Comparison of ENCODE assay signal across 13 cellular contexts in genomic region chr6:16698163-16698533, GRCh38.
DNase-seq lines count a peak whose midpoint lies in the region; ATAC-seq and TF ChIP-seq lines count a peak whose summit lies in the region.
"Had no signal": no experiment of that assay in that cellular context is flagged by ENCODE, and none has a peak within 500 bp of the region (broad histone marks: within the 10 kb centered on the region; RNA-seq: fewer than 3 reads in every experiment).

No MANE protein-coding gene starts in this region.

- H3K4me1 ChIP-seq in SK-N-SH (ENCODE audit: control insufficient read depth in 1 of 2, insufficient read depth in 2 of 2, low read depth in 1 of 2, low read length in 1 of 2) = peaks cover 0 to 22% of the 10 kb centered on the region in 2 experiments; a peak in 2 of 4 replicates
- peaks cover 28% of the 10 kb centered on the region for H3K4me1 ChIP-seq in rectal smooth muscle tissue (ENCODE audit: control insufficient read depth, insufficient read depth, low read length)
- H3K4me1 ChIP-seq: SJCRH30 had no signal

- POLR2A ChIA-PET in SK-N-SH (lab: Yijun Ruan, JAX) = no interaction called here

- peak; percentile 69 for ATAC-seq in SK-N-SH treated with all-trans-retinoic acid at 6 μM for 48 hours
- ATAC-seq in effector memory CD8-positive, alpha-beta T cell (replicated peaks) = no peak

- no peak overlapping the region for H3K4me2 ChIP-seq in SK-N-SH

- H3K9me2 ChIP-seq in SK-N-SH = no peaks in the 10 kb centered on the region

- 65% methylated on average over 1 of the region's 1 CpG for WGBS in SK-N-SH (ENCODE audit: low lambda C conversion rate)

- peak overlapping the region; percentile 96 to 99 for H3K27ac Mint-ChIP-seq in effector memory CD8-positive, alpha-beta T cell

- peaks cover 31% of the 10 kb centered on the region for H3K36me3 Mint-ChIP-seq in effector memory CD8-positive, alpha-beta T cell (ENCODE audit: insufficient read depth)
- H3K36me3 Mint-ChIP-seq: IgD-negative memory B cell had no signal

- no peak overlapping the region for H3K27ac ChIP-seq in SK-N-SH (ENCODE audit: low read depth in 2 of 2, low read length in 1 of 2)
- H3K27ac ChIP-seq in rectal smooth muscle tissue (ENCODE audit: low read depth, low read length) = peak overlapping the region; percentile 21
- H3K27ac ChIP-seq: pancreas, SJCRH30 had no signal

- no peaks in the 10 kb centered on the region for H3F3A ChIP-seq in SK-N-SH (replicated peaks; ENCODE audit: insufficient read depth)

- H3K36me3 ChIP-seq in SK-N-SH (replicated peaks in 1 of 2; ENCODE audit: control insufficient read depth in 1 of 2, insufficient read depth in 2 of 2, low read length in 1 of 2) = peaks cover 0 to 3% of the 10 kb centered on the region in 2 experiments
- H3K36me3 ChIP-seq in rectal smooth muscle tissue (ENCODE audit: control insufficient read depth, insufficient read depth, low read length) = no peaks in the 10 kb centered on the region
- H3K36me3 ChIP-seq: pancreas, SJCRH30 had no signal

- peaks cover 52 to 72% of the 10 kb centered on the region in 2 donors for H3K4me1 Mint-ChIP-seq in effector memory CD8-positive, alpha-beta T cell (ENCODE audit: low read depth in 2 of 2)

- H3K4me3 ChIP-seq in SK-N-SH (ENCODE audit: low read depth in 2 of 2, low read length in 1 of 2) (no peak overlapping the region), rectal smooth muscle tissue (ENCODE audit: low read length) (peak overlapping the region; percentile 31)
- H3K4me3 ChIP-seq: pancreas, SJCRH30 had no signal

- H3K9me3 Mint-ChIP-seq in effector memory CD8-positive, alpha-beta T cell = no peaks in the 10 kb centered on the region
- H3K9me3 Mint-ChIP-seq: IgD-negative memory B cell had no signal

- no peak for TF ChIP-seq CTCF in SK-N-SH (IDR thresholded peaks at IDR 0.05)

- H3K9ac ChIP-seq in SK-N-SH (no peak overlapping the region), rectal smooth muscle tissue (ENCODE audit: low read length) (no peak overlapping the region)

- peaks cover 93% of the 10 kb centered on the region for H3K79me2 ChIP-seq in SK-N-SH (ENCODE audit: insufficient read depth)

- no peak for TF ChIP-seq EP300 in SK-N-SH (IDR thresholded peaks at IDR 0.05; ENCODE audit: borderline replicate concordance in 1 of 2, low read depth in 1 of 2, low read length in 1 of 2)

- no peaks in the 10 kb centered on the region for H3K9me3 ChIP-seq in SK-N-SH
- H3K9me3 ChIP-seq: pancreas, SJCRH30 had no signal

- no peaks in the 10 kb centered on the region for H3K27me3 Mint-ChIP-seq in effector memory CD8-positive, alpha-beta T cell

- no peak for TF ChIP-seq RAD21 in SK-N-SH (IDR thresholded peaks at IDR 0.05; ENCODE audit: low read length)

- H2AFZ ChIP-seq in SK-N-SH (ENCODE audit: low read depth) = no peak overlapping the region

- H3K27me3 ChIP-seq in SK-N-SH (ENCODE audit: insufficient read depth) = no peaks in the 10 kb centered on the region
- no peaks in the 10 kb centered on the region for H3K27me3 ChIP-seq in rectal smooth muscle tissue (ENCODE audit: control insufficient read depth, insufficient read depth, low read length)
- H3K27me3 ChIP-seq: pancreas, SJCRH30 had no signal

- DNase-seq in SK-N-SH (no peak), NCI-H526 treated with DMSO at 0.1 percent for 48 hours (lab: John Stamatoyannopoulos, UW) (peak; percentile 87), NCI-H345 treated with DMSO at 0.1 percent for 48 hours (lab: John Stamatoyannopoulos, UW; ENCODE audit: unreplicated experiment) (no peak), hypothalamus (lab: John Stamatoyannopoulos, UW) (no peak), GDM1 (lab: John Stamatoyannopoulos, UW) (no peak)
- DNase-seq in effector memory CD8-positive, alpha-beta T cell = no peak
- DNase-seq: activated CD4-positive, alpha-beta T cell treated with anti-CD3 and anti-CD28 coated beads, Interleukin-2, amount 50 U/mL, for 4 hours; NCI-H2107; pancreas; SJCRH30 had no signal

- peak overlapping the region; percentile 87 to 93 for H3K4me3 Mint-ChIP-seq in effector memory CD8-positive, alpha-beta T cell

- peaks cover 24% of the 10 kb centered on the region; the same call in 1 of the 2 replicates for H4K20me1 ChIP-seq in SK-N-SH (ENCODE audit: insufficient read depth)

- CTCF ChIA-PET in SK-N-SH (lab: Yijun Ruan, JAX) = interaction anchor here (1.5 kb wide), 1 partner anchor 366 kb away, joined by 3 read pairs; no protein-coding TSS in a partner anchor

TF ChIP-seq in SK-N-SH treated with all-trans-retinoic acid at 6 μM for 48 hours, 23 proteins besides CTCF, POLR2A, EP300 and RAD21:
- no peak for TF ChIP-seq RARB (CRISPR knock-in tag; IDR thresholded peaks at IDR 0.05)
- no peak for TF ChIP-seq CSDC2 (CRISPR knock-in tag; IDR thresholded peaks at IDR 0.05)
- TF ChIP-seq ZNF70 (CRISPR knock-in tag; IDR thresholded peaks at IDR 0.05) = no peak
- TF ChIP-seq TCF4 (CRISPR knock-in tag; IDR thresholded peaks at IDR 0.05; ENCODE audit: borderline replicate concordance) = no peak
- no peak for TF ChIP-seq ZFP30 (CRISPR knock-in tag; IDR thresholded peaks at IDR 0.05)
- no peak for TF ChIP-seq TOX (CRISPR knock-in tag; IDR thresholded peaks at IDR 0.05; ENCODE audit: borderline replicate concordance)
- TF ChIP-seq GLIS3 (CRISPR knock-in tag; IDR thresholded peaks at IDR 0.05) = no peak
- TF ChIP-seq ZC3H10 (CRISPR knock-in tag; IDR thresholded peaks at IDR 0.05) = no peak

TF ChIP-seq in SK-N-SH, 30 proteins besides CTCF, POLR2A, EP300 and RAD21:
- no peak for TF ChIP-seq TEAD4 (IDR thresholded peaks at IDR 0.05; ENCODE audit: borderline replicate concordance, insufficient read depth)
